ENCODE assay signal across 28 cellular contexts in genomic region chr5:42974546-42974945, GRCh38.
DNase-seq lines count a peak whose midpoint lies in the region; ATAC-seq and TF ChIP-seq lines count a peak whose summit lies in the region.
"Had no signal": no experiment of that assay in that cellular context is flagged by ENCODE, and none has a peak within 500 bp of the region (broad histone marks: within the 10 kb centered on the region; RNA-seq: fewer than 3 reads in every experiment).

No MANE protein-coding gene starts in this region.

- H3K27me3 ChIP-seq in RWPE2 (ENCODE audit: insufficient read depth, poor library complexity, severe bottlenecking), result no peaks in the 10 kb centered on the region
- H3K27me3 ChIP-seq in neural progenitor cell, result no peaks in the 10 kb centered on the region
- no peaks in the 10 kb centered on the region for H3K27me3 ChIP-seq in thyroid gland
- H3K27me3 ChIP-seq: ascending aorta; BLaER1 treated with 17β-estradiol and CSF1 and Interleukin-3, amounts not matched to agents 10 nM and 100 nM; neutrophil; upper lobe of right lung had no signal

- H3K9me3 ChIP-seq in RWPE2 (ENCODE audit: severe bottlenecking) (no peaks in the 10 kb centered on the region), neural progenitor cell (ENCODE audit: low read depth) (no peaks in the 10 kb centered on the region), thyroid gland (no peaks in the 10 kb centered on the region)
- H3K9me3 ChIP-seq: ascending aorta, Caco-2, gastroesophageal sphincter, HAP-1, neutrophil, psoas muscle, upper lobe of right lung had no signal

- H3K27ac ChIP-seq in RWPE2 (ENCODE audit: poor library complexity, severe bottlenecking), result no peak overlapping the region
- H3K27ac ChIP-seq in epithelial cell of prostate, result peak overlapping the region; percentile 34
- H3K27ac ChIP-seq in neural progenitor cell, result no peak overlapping the region
- H3K27ac ChIP-seq in thyroid gland, result no peak overlapping the region
- H3K27ac ChIP-seq: ascending aorta; BLaER1 treated with 17β-estradiol and CSF1 and Interleukin-3, amounts not matched to agents 10 nM and 100 nM; gastroesophageal sphincter; HL-60; neutrophil; psoas muscle; upper lobe of right lung; WERI-Rb-1 had no signal

- H3F3A ChIP-seq in neural progenitor cell (ENCODE audit: low read depth), result no peaks in the 10 kb centered on the region

- intact Hi-C loops in thyroid gland (cut with DNase I), result no loop called here

- H3K9me3 Mint-ChIP-seq in neural progenitor cell, result peaks cover 10% of the 10 kb centered on the region
- H3K9me3 Mint-ChIP-seq: activated naive CD4-positive, alpha-beta T cell treated with anti-CD3 and anti-CD28 coated beads, Interleukin-2, amount 50 U/mL, for 24 hours; activated T-helper 1 cell treated with anti-CD3 and anti-CD28 coated beads, Interleukin-12 subunit alpha, Interleukin-12 subunit beta, Interleukin-2, Interleukin-4 antibody, amounts not matched to agents 30 ng/mL and 10 ng/mL and 1 ng/mL, durations not matched to agents 14 hours and 24 hours and 36 hours had no signal

- ATAC-seq in RWPE2 (ENCODE audit: low read depth), result 0 out of 3 replicates have a peak, but pooled peaks have one; percentile 19
- ATAC-seq in GM18861 (IDR thresholded peaks at IDR 0.05; ENCODE audit: unreplicated experiment), result no peak
- ATAC-seq in GM21737 (IDR thresholded peaks at IDR 0.05; ENCODE audit: unreplicated experiment), result no peak
- ATAC-seq: gastroesophageal sphincter, GM12878, psoas muscle, upper lobe of right lung had no signal

- TF ChIP-seq CTCF in RWPE2 (IDR thresholded peaks at IDR 0.05; ENCODE audit: poor library complexity, severe bottlenecking) (no peak), neural progenitor cell (IDR thresholded peaks at IDR 0.05) (no peak), thyroid gland (IDR thresholded peaks at IDR 0.05) (no peak)

- WGBS in thyroid gland, 2 donors, result 93 to 95% methylated on average over 2 of the region's 2 CpGs

- H4K20me1 ChIP-seq in neural progenitor cell (ENCODE audit: low read depth), result no peaks in the 10 kb centered on the region
- H4K20me1 ChIP-seq: BLaER1 treated with 17β-estradiol and CSF1 and Interleukin-3, amounts not matched to agents 10 nM and 100 nM had no signal

- H3K79me2 ChIP-seq in neural progenitor cell (ENCODE audit: low read depth), result no peaks in the 10 kb centered on the region

- H3K4me3 Mint-ChIP-seq in neural progenitor cell, result no peak overlapping the region
- H3K4me3 Mint-ChIP-seq: activated naive CD4-positive, alpha-beta T cell treated with anti-CD3 and anti-CD28 coated beads, Interleukin-2, amount 50 U/mL, for 24 hours; activated T-helper 1 cell treated with anti-CD3 and anti-CD28 coated beads, Interleukin-12 subunit alpha, Interleukin-12 subunit beta, Interleukin-2, Interleukin-4 antibody, amounts not matched to agents 30 ng/mL and 10 ng/mL and 1 ng/mL, durations not matched to agents 14 hours and 24 hours and 36 hours had no signal

- H3K9ac ChIP-seq in neural progenitor cell, result no peak overlapping the region
- H3K9ac ChIP-seq: BLaER1 treated with 17β-estradiol and CSF1 and Interleukin-3, amounts not matched to agents 10 nM and 100 nM had no signal

- peaks cover 4% of the 10 kb centered on the region for H3K4me1 Mint-ChIP-seq in neural progenitor cell
- H3K4me1 Mint-ChIP-seq: activated naive CD4-positive, alpha-beta T cell treated with anti-CD3 and anti-CD28 coated beads, Interleukin-2, amount 50 U/mL, for 24 hours had no signal

- H3K4me1 ChIP-seq in RWPE2 (ENCODE audit: insufficient read depth, poor library complexity, severe bottlenecking) (peaks cover 5% of the 10 kb centered on the region), neural progenitor cell (no peaks in the 10 kb centered on the region), thyroid gland (no peaks in the 10 kb centered on the region)
- H3K4me1 ChIP-seq: ascending aorta, Caco-2, gastroesophageal sphincter, HAP-1, psoas muscle, upper lobe of right lung had no signal

- DNase-seq in Daoy (ENCODE audit: low read depth) (peak; percentile 28), RWPE2 (ENCODE audit: low spot score) (no peak), epithelial cell of prostate (ENCODE audit: low read depth, low spot score) (no peak), neural progenitor cell (ENCODE audit: low spot score) (no peak), thyroid gland (no peak), NCI-H69 (lab: John Stamatoyannopoulos, UW) (no peak)
- DNase-seq: Caco-2; DMS79; effector CD4-positive, alpha-beta T cell; NCI-H1092 treated with DMSO at 0.1 percent for 48 hours; NCI-H2029; psoas muscle; stimulated activated CD4-positive, alpha-beta T cell treated with anti-CD3 and anti-CD28 coated beads, Interleukin-2, amount 100 ng/mL, for 24 hours; upper lobe of right lung; WERI-Rb-1 had no signal

- peaks cover 2% of the 10 kb centered on the region for H3K27me3 Mint-ChIP-seq in neural progenitor cell (ENCODE audit: insufficient read depth, low read depth)
- H3K27me3 Mint-ChIP-seq: activated naive CD4-positive, alpha-beta T cell treated with anti-CD3 and anti-CD28 coated beads, Interleukin-2, amount 50 U/mL, for 24 hours had no signal

- H3K27ac Mint-ChIP-seq in neural progenitor cell, result peak overlapping the region; percentile 31
- H3K27ac Mint-ChIP-seq: activated naive CD4-positive, alpha-beta T cell treated with anti-CD3 and anti-CD28 coated beads, Interleukin-2, amount 50 U/mL, for 24 hours; activated T-helper 1 cell treated with anti-CD3 and anti-CD28 coated beads, Interleukin-12 subunit alpha, Interleukin-12 subunit beta, Interleukin-2, Interleukin-4 antibody, amounts not matched to agents 30 ng/mL and 10 ng/mL and 1 ng/mL, durations not matched to agents 14 hours and 24 hours and 36 hours had no signal

- H3K4me3 ChIP-seq in RWPE2 (ENCODE audit: severe bottlenecking) (no peak overlapping the region), neural progenitor cell (no peak overlapping the region), thyroid gland (replicated peaks in 1 of 3) (no peak overlapping the region)
- H3K4me3 ChIP-seq: ascending aorta; BLaER1 treated with 17β-estradiol and CSF1 and Interleukin-3, amounts not matched to agents 10 nM and 100 nM; gastroesophageal sphincter; GM12878; HAP-1; lung; psoas muscle; skin epidermis; upper lobe of right lung had no signal

- H3K4me2 ChIP-seq in neural progenitor cell, result no peak overlapping the region
- H3K4me2 ChIP-seq: BLaER1 treated with 17β-estradiol and CSF1 and Interleukin-3, amounts not matched to agents 10 nM and 100 nM had no signal

- H3K36me3 Mint-ChIP-seq in neural progenitor cell, result no peaks in the 10 kb centered on the region

- no peak for TF ChIP-seq POLR2A in thyroid gland (IDR thresholded peaks at IDR 0.05)

- no peaks in the 10 kb centered on the region for H3K36me3 ChIP-seq in RWPE2 (ENCODE audit: low read depth)
- no peaks in the 10 kb centered on the region for H3K36me3 ChIP-seq in neural progenitor cell
- H3K36me3 ChIP-seq in thyroid gland, result no peaks in the 10 kb centered on the region
- H3K36me3 ChIP-seq: ascending aorta, gastroesophageal sphincter, HAP-1, neutrophil, upper lobe of right lung, WERI-Rb-1 had no signal

- H2AFZ ChIP-seq in neural progenitor cell (replicated peaks), result no peak overlapping the region
